ENCODE assay signal across 7 cellular contexts in the genomic region with DNA sequence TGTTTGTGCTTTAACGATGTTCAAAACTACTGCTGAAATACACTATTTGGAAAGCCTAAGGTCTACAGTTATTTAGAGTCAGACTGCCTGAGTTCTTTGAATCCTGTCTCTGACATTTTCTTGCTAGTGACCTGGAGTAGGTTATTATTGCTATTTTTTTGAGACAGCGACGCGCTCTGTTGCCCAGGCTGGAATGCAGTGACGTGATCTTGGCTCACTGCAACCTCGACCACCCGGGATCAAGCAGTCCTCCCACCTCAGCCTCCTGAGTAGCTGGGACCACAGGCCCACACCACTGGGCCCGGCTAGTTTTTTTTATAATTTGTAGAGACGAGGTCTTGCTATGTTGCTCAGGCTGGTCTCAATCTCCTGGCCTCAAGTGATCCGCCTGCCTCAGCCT.
"Had no signal": no experiment of that assay in that cellular context is flagged by ENCODE, and none has a peak within 500 bp of the region (broad histone marks: within the 10 kb centered on the region; RNA-seq: fewer than 3 reads in every experiment).

No MANE protein-coding gene starts in this region.

- DNase-seq: H9, HFFc6, IMR-90, KBM-7 had no signal

- FAIRE-seq: H1, H54, HTR-8/SVneo had no signal
